In genomic region chr5:69093771-69094570, GRCh38 we compare ENCODE assay signal across 8 cellular contexts.
DNase-seq lines count a peak whose midpoint lies in the region; ATAC-seq and TF ChIP-seq lines count a peak whose summit lies in the region.

Gene SLC30A5 (plus strand): TSS chr5:69094014. CDS start chr5:69094256, 242 bp downstream.

- no peaks in the 10 kb centered on the region for H3K27me3 ChIP-seq in RWPE2 (ENCODE audit: insufficient read depth, poor library complexity, severe bottlenecking)

- no peaks in the 10 kb centered on the region for H3K9me3 ChIP-seq in RWPE2 (ENCODE audit: severe bottlenecking)

- H3K27ac Mint-ChIP-seq in nephron: peak within 1 kb of the TSS; percentile 72 to 97 (median 97)
- peak within 1 kb of the TSS; percentile 95 to 97 for H3K27ac Mint-ChIP-seq in stimulated activated naive CD8-positive, alpha-beta T cell treated with anti-CD3 and anti-CD28 coated beads, Interleukin-15, amount 100 ng/mL, for 72 hours

- H3K4me1 ChIP-seq in RWPE2 (ENCODE audit: insufficient read depth, poor library complexity, severe bottlenecking): peaks cover 8% of the 10 kb centered on the region

- DNase-seq in ELF-1 (ENCODE audit: low read depth, low spot score) (peak; percentile 100), GOT3 (lab: John Stamatoyannopoulos, UW) (peak; percentile 95), LNCaP clone FGC (ENCODE audit: low read depth) (peak; percentile 100), RWPE2 (ENCODE audit: low spot score) (peak; percentile 100), fibroblast of peridontal ligament (ENCODE audit: extremely low read depth) (peak; percentile 100)
- peak; percentile 96 for DNase-seq in activated T-helper 9 cell treated with anti-CD3 and anti-CD28 coated beads, Interleukin-2, amount 50 U/mL, for 16 hours (ENCODE audit: low read depth)
- peak; percentile 96 to 99 for DNase-seq in stimulated activated naive CD8-positive, alpha-beta T cell treated with anti-CD3 and anti-CD28 coated beads, Interleukin-15, amount 100 ng/mL, for 72 hours

- peak; percentile 99 for ATAC-seq in RWPE2 (ENCODE audit: low read depth)
- ATAC-seq in stimulated activated naive CD8-positive, alpha-beta T cell treated with anti-CD3 and anti-CD28 coated beads, Interleukin-15, amount 100 ng/mL, for 72 hours: peak; percentile 100

- peak within 1 kb of the TSS; percentile 91 to 96 (median 94) for H3K4me3 Mint-ChIP-seq in nephron
- H3K4me3 Mint-ChIP-seq in stimulated activated naive CD8-positive, alpha-beta T cell treated with anti-CD3 and anti-CD28 coated beads, Interleukin-15, amount 100 ng/mL, for 72 hours: peak within 1 kb of the TSS; percentile 92 to 95

- peaks cover 28% of the 10 kb centered on the region for H3K36me3 ChIP-seq in RWPE2 (ENCODE audit: low read depth)

- no peaks in the 10 kb centered on the region for H3K9me3 Mint-ChIP-seq in nephron
- H3K9me3 Mint-ChIP-seq in stimulated activated naive CD8-positive, alpha-beta T cell treated with anti-CD3 and anti-CD28 coated beads, Interleukin-15, amount 100 ng/mL, for 72 hours: no peaks in the 10 kb centered on the region

- no peaks in the 10 kb centered on the region for H3K27me3 Mint-ChIP-seq in nephron (ENCODE audit: low read depth)
- no peaks in the 10 kb centered on the region for H3K27me3 Mint-ChIP-seq in stimulated activated naive CD8-positive, alpha-beta T cell treated with anti-CD3 and anti-CD28 coated beads, Interleukin-15, amount 100 ng/mL, for 72 hours

- H3K36me3 Mint-ChIP-seq in nephron (ENCODE audit: low read depth): peaks cover 23% of the 10 kb centered on the region

- peaks cover 20% of the 10 kb centered on the region for H3K4me1 Mint-ChIP-seq in nephron
- peaks cover 41% of the 10 kb centered on the region for H3K4me1 Mint-ChIP-seq in stimulated activated naive CD8-positive, alpha-beta T cell treated with anti-CD3 and anti-CD28 coated beads, Interleukin-15, amount 100 ng/mL, for 72 hours

- H3K4me3 ChIP-seq in LNCaP clone FGC (ENCODE audit: low read depth, low read length) (peak within 1 kb of the TSS; percentile 78), RWPE2 (ENCODE audit: severe bottlenecking) (peak within 1 kb of the TSS; percentile 83)

- peak within 1 kb of the TSS; percentile 58 for H3K27ac ChIP-seq in RWPE2 (ENCODE audit: poor library complexity, severe bottlenecking)

- TF ChIP-seq CTCF in LNCaP clone FGC (IDR thresholded peaks at IDR 0.05; ENCODE audit: control insufficient read depth, extremely low read depth, insufficient read depth) (peak; percentile 99), RWPE2 (IDR thresholded peaks at IDR 0.05; ENCODE audit: poor library complexity, severe bottlenecking) (peak; percentile 99), nephron (IDR thresholded peaks at IDR 0.05; ENCODE audit: unreplicated experiment in 3 of 3) (peak; percentile 90 to 94 (median 93))

Comparison
In these comparisons a context has a peak if more than half of its experiments do, and no peak if none do; other contexts are left out.
1. Peak in every context shown above with its lines: DNase-seq, ATAC-seq, H3K4me3 ChIP-seq and H3K27ac ChIP-seq.